In genomic region chr6:38804368-38804767, GRCh38 we compare ENCODE assay signal across 18 cellular contexts.
"Had no signal": no experiment of that assay in that cellular context is flagged by ENCODE, and none has a peak within 500 bp of the region (broad histone marks: within the 10 kb centered on the region; RNA-seq: fewer than 3 reads in every experiment).

No MANE protein-coding gene starts in this region.

- H3K4me3 ChIP-seq: body of pancreas, mucosa of descending colon, ovary, right lobe of liver, smooth muscle cell, testis, upper lobe of left lung had no signal

- H3K27ac Mint-ChIP-seq: activated CD4-positive, alpha-beta memory T cell treated with anti-CD3 and anti-CD28 coated beads for 36 hours; activated CD4-positive, alpha-beta T cell treated with anti-CD3 and anti-CD28 coated beads for 36 hours; activated naive CD8-positive, alpha-beta T cell treated with anti-CD3 and anti-CD28 coated beads, Interleukin-2, amount 10 ng/mL, durations not matched to agents 7 days and 5 days; effector memory CD8-positive, alpha-beta T cell; naive thymus-derived CD4-positive, alpha-beta T cell; stimulated activated memory B cell treated with anti-CD40 and anti-IgM and Interleukin-4, amounts not matched to agents 10 μg/mL and 1 μg/mL and 100 μg/mL, for 72 hours had no signal

- H3K9me3 ChIP-seq: body of pancreas, mucosa of descending colon, ovary, right lobe of liver, testis, upper lobe of left lung had no signal

- H3K36me3 Mint-ChIP-seq: activated CD4-positive, alpha-beta memory T cell treated with anti-CD3 and anti-CD28 coated beads for 36 hours; activated naive CD8-positive, alpha-beta T cell treated with anti-CD3 and anti-CD28 coated beads, Interleukin-2, amount 10 ng/mL, durations not matched to agents 7 days and 5 days; naive thymus-derived CD4-positive, alpha-beta T cell; stimulated activated memory B cell treated with anti-CD40 and anti-IgM and Interleukin-4, amounts not matched to agents 10 μg/mL and 1 μg/mL and 100 μg/mL, for 72 hours had no signal

- H3K4me1 ChIP-seq: body of pancreas, right lobe of liver, testis, upper lobe of left lung had no signal

- H3K4me3 Mint-ChIP-seq: activated CD4-positive, alpha-beta memory T cell treated with anti-CD3 and anti-CD28 coated beads for 36 hours; activated CD4-positive, alpha-beta T cell treated with anti-CD3 and anti-CD28 coated beads for 36 hours; activated naive CD8-positive, alpha-beta T cell treated with anti-CD3 and anti-CD28 coated beads, Interleukin-2, amount 10 ng/mL, durations not matched to agents 7 days and 5 days; effector memory CD8-positive, alpha-beta T cell; naive thymus-derived CD4-positive, alpha-beta T cell; stimulated activated memory B cell treated with anti-CD40 and anti-IgM and Interleukin-4, amounts not matched to agents 10 μg/mL and 1 μg/mL and 100 μg/mL, for 72 hours had no signal

- H3K9me3 Mint-ChIP-seq: activated CD4-positive, alpha-beta memory T cell treated with anti-CD3 and anti-CD28 coated beads for 36 hours; activated naive CD8-positive, alpha-beta T cell treated with anti-CD3 and anti-CD28 coated beads, Interleukin-2, amount 10 ng/mL, durations not matched to agents 7 days and 5 days; effector memory CD8-positive, alpha-beta T cell; stimulated activated memory B cell treated with anti-CD40 and anti-IgM and Interleukin-4, amounts not matched to agents 10 μg/mL and 1 μg/mL and 100 μg/mL, for 72 hours had no signal

- H3K27ac ChIP-seq: body of pancreas, ovary, right lobe of liver, testis, upper lobe of left lung had no signal

- DNase-seq: activated CD4-positive, alpha-beta memory T cell treated with anti-CD3 and anti-CD28 coated beads for 36 hours; activated CD4-positive, alpha-beta T cell treated with anti-CD3 and anti-CD28 coated beads for 36 hours; activated naive CD4-positive, alpha-beta T cell treated with Interleukin-2 at 50 U/mL for 16 hours; activated naive CD8-positive, alpha-beta T cell treated with anti-CD3 and anti-CD28 coated beads, Interleukin-2, amount 10 ng/mL, durations not matched to agents 7 days and 5 days; activated T-cell treated with anti-CD3 and anti-CD28 coated beads for 4 hours; body of pancreas; caudate nucleus; effector memory CD8-positive, alpha-beta T cell; mesenchymal stem cell; mucosa of descending colon; naive thymus-derived CD4-positive, alpha-beta T cell; ovary; right lobe of liver; stimulated activated CD4-positive, alpha-beta T cell treated with anti-CD3 and anti-CD28 coated beads, Interleukin-4, amount 100 ng/mL, for 24 hours; testis; upper lobe of left lung had no signal

- H3K4me2 ChIP-seq: smooth muscle cell had no signal

- H3K27me3 ChIP-seq: body of pancreas, ovary, right lobe of liver, testis, upper lobe of left lung had no signal

- H3K36me3 ChIP-seq: ovary, right lobe of liver, upper lobe of left lung had no signal

- H3K4me1 Mint-ChIP-seq: activated CD4-positive, alpha-beta T cell treated with anti-CD3 and anti-CD28 coated beads for 36 hours; activated naive CD8-positive, alpha-beta T cell treated with anti-CD3 and anti-CD28 coated beads, Interleukin-2, amount 10 ng/mL, durations not matched to agents 7 days and 5 days; stimulated activated memory B cell treated with anti-CD40 and anti-IgM and Interleukin-4, amounts not matched to agents 10 μg/mL and 1 μg/mL and 100 μg/mL, for 72 hours had no signal

- ATAC-seq: activated CD4-positive, alpha-beta T cell treated with anti-CD3 and anti-CD28 coated beads for 36 hours; body of pancreas; effector memory CD8-positive, alpha-beta T cell; mucosa of descending colon; naive thymus-derived CD4-positive, alpha-beta T cell; right lobe of liver; stimulated activated memory B cell treated with anti-CD40 and anti-IgM and Interleukin-4, amounts not matched to agents 10 μg/mL and 1 μg/mL and 100 μg/mL, for 72 hours had no signal
